Comparison of ENCODE assay signal across 29 cellular contexts in genomic region chr10:61742812-61743211, GRCh38.
"Had no signal": no experiment of that assay in that cellular context is flagged by ENCODE, and none has a peak within 500 bp of the region (broad histone marks: within the 10 kb centered on the region; RNA-seq: fewer than 3 reads in every experiment).

No MANE protein-coding gene starts in this region.

- H3K36me3 ChIP-seq: left lung, lower lobe of right lung, pancreas, prostate gland, stomach, thyroid gland, transverse colon, upper lobe of left lung, vagina had no signal

- H3K27me3 ChIP-seq: left lung, pancreas, stomach, testis, thyroid gland, transverse colon, upper lobe of left lung, vagina had no signal

- H3K9me3 ChIP-seq: left lung, pancreas, prostate gland, stomach, testis, thyroid gland, transverse colon, upper lobe of left lung, vagina had no signal

- H3K27me3 Mint-ChIP-seq: stimulated activated naive B cell treated with anti-CD40 and anti-IgM and Interleukin-4, amounts not matched to agents 10 μg/mL and 1 μg/mL and 100 μg/mL, for 72 hours had no signal

- H3K4me3 ChIP-seq: left lung, lower lobe of right lung, pancreas, prostate gland, skin epidermis, stomach, testis, thyroid gland, transverse colon, upper lobe of left lung, vagina had no signal

- H3K27ac Mint-ChIP-seq: immature natural killer cell; naive thymus-derived CD8-positive, alpha-beta T cell; stimulated activated naive B cell treated with anti-CD40 and anti-IgM and Interleukin-4, amounts not matched to agents 10 μg/mL and 1 μg/mL and 100 μg/mL, for 72 hours had no signal

- H3K9me3 Mint-ChIP-seq: immature natural killer cell had no signal

- H3K4me1 ChIP-seq: left lung, lower lobe of right lung, pancreas, prostate gland, testis, transverse colon, upper lobe of left lung, vagina had no signal

- H3K4me3 Mint-ChIP-seq: naive thymus-derived CD8-positive, alpha-beta T cell; neural crest cell; stimulated activated naive B cell treated with anti-CD40 and anti-IgM and Interleukin-4, amounts not matched to agents 10 μg/mL and 1 μg/mL and 100 μg/mL, for 72 hours had no signal

- DNase-seq: hippocampal formation; immature natural killer cell; kidney; left colon; left lung; lower lobe of right lung; mammary epithelial cell; mesenchymal stem cell; naive thymus-derived CD8-positive, alpha-beta T cell; nucleus accumbens; pancreas; posterior cingulate gyrus; retina; right cardiac atrium; stimulated activated CD4-positive, alpha-beta T cell treated with anti-CD3 and anti-CD28 coated beads, Interleukin-12 subunit alpha, Interleukin-12 subunit beta, amount 100 ng/mL, for 4 hours; stimulated activated CD4-positive, alpha-beta T cell treated with anti-CD3 and anti-CD28 coated beads, Interleukin-15, amount 100 ng/mL, for 24 hours; stimulated activated CD4-positive, alpha-beta T cell treated with anti-CD3 and anti-CD28 coated beads, Interleukin-2, amount 100 ng/mL, for 24 hours; stimulated activated CD4-positive, alpha-beta T cell treated with anti-CD3 and anti-CD28 coated beads, Interleukin-4, amount 100 ng/mL, for 1 hour; stimulated activated naive B cell treated with anti-CD40 and anti-IgM and Interleukin-4, amounts not matched to agents 10 μg/mL and 1 μg/mL and 100 μg/mL, for 72 hours; stimulated activated naive CD8-positive, alpha-beta T cell treated with anti-CD3 and anti-CD28 coated beads, Interleukin-15, Interleukin-2, amounts not matched to agents 100 U/mL and 50 U/mL, for 24 hours; stomach; testis; thyroid gland; transverse colon; upper lobe of left lung had no signal

- H3K27ac ChIP-seq: left lung, lower lobe of right lung, pancreas, prostate gland, skin epidermis, stomach, testis, thyroid gland, transverse colon, upper lobe of left lung, vagina had no signal

- H3K36me3 Mint-ChIP-seq: immature natural killer cell; naive thymus-derived CD8-positive, alpha-beta T cell had no signal

- H3K4me1 Mint-ChIP-seq: naive thymus-derived CD8-positive, alpha-beta T cell; stimulated activated naive B cell treated with anti-CD40 and anti-IgM and Interleukin-4, amounts not matched to agents 10 μg/mL and 1 μg/mL and 100 μg/mL, for 72 hours had no signal
